8 cellular contexts compared by ENCODE assay signal in the genomic region with DNA sequence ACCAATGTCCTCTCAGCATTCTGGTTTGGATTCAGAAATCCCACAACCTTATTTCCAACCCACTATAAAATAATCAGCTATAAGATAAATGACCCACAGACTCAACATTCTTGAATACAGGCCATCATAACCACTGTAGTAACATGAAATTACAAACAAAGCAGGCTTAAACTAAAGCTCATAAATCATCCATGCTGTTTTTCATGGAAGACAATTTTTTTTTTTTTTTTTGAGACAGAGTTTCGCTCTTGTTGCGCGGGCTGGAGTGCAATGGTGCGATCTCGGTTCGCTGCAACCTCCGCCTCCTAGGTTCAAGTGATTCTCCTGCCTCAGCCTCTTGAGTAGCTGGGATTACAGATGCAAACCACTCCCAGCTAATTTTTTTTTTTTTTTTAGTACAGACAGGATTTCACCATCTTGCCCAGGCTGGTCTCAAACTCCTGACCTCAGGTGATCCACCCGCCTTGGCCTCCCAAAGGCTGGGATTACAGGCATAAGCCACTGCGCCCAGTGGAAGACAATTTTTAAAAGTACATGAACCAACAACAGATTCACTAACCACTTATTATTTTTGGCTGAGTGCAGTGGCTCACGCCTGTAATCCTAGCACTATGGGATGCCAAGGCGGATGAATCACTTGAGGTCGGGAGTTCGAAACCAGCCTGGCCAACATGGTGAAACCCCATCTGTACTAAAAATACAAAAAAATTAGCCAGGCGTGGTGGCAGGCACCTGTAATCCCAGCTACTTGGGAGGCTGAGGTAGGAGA. TPM values are rescaled to one million over a fixed set of nuclear protein-coding genes. Genes with fewer than 3 reads are reported as not detected.
A peak's percentile ranks its signal among the peaks of the same experiment; 100 is the strongest.
DNase-seq lines count a peak whose midpoint lies in the region; ATAC-seq and TF ChIP-seq lines count a peak whose summit lies in the region.
"Not testable (repeated sequence)": the region's sequence is repeated elsewhere in the genome, so short reads cannot be mapped to it uniquely, and the experiment has no call there.

No MANE protein-coding gene starts in this region.

- H3K36me3 Mint-ChIP-seq in CD4-positive, CD25-positive, alpha-beta regulatory T cell; activated CD4-positive, alpha-beta memory T cell treated with anti-CD3 and anti-CD28 coated beads for 36 hours: not testable (repeated sequence)

- not testable (repeated sequence) for H3K27me3 Mint-ChIP-seq in CD4-positive, CD25-positive, alpha-beta regulatory T cell; activated CD4-positive, alpha-beta memory T cell treated with anti-CD3 and anti-CD28 coated beads for 36 hours

- H2BK120ac ChIP-seq in trophoblast cell (ENCODE audit: insufficient read depth, low read length, poor library complexity) = not testable (repeated sequence)

- not testable (repeated sequence) for H4K8ac ChIP-seq in trophoblast cell (ENCODE audit: low read depth, low read length)

- not testable (repeated sequence) for H3K79me1 ChIP-seq in trophoblast cell (ENCODE audit: low read length)

- not testable (repeated sequence) for H3K4me3 ChIP-seq in CD4-positive, CD25-positive, alpha-beta regulatory T cell (ENCODE audit: low read depth, low read length); MG63; epithelial cell of esophagus (ENCODE audit: low read length); foreskin fibroblast (ENCODE audit: low read depth in 1 of 2, low read length in 2 of 2); trophoblast cell (ENCODE audit: low read depth, low read length)

- H3K4me3 Mint-ChIP-seq in CD4-positive, CD25-positive, alpha-beta regulatory T cell = peak overlapping the region in 3 of 4 donors; percentile 53 to 78 (median 64)
- not testable (repeated sequence) for H3K4me3 Mint-ChIP-seq in activated CD4-positive, alpha-beta memory T cell treated with anti-CD3 and anti-CD28 coated beads for 36 hours

- not testable (repeated sequence) for H3K36me3 ChIP-seq in CD4-positive, CD25-positive, alpha-beta regulatory T cell (ENCODE audit: control insufficient read depth, insufficient read depth, low read length); trophoblast cell (ENCODE audit: control insufficient read depth in 1 of 2, insufficient read depth in 2 of 2, low read length in 2 of 2)
- H3K36me3 ChIP-seq in MG63 = peaks cover 39% of the 10 kb centered on the region

- H2BK5ac ChIP-seq in trophoblast cell (ENCODE audit: low read depth, low read length, poor library complexity) = not testable (repeated sequence)

- not testable (repeated sequence) for H4K91ac ChIP-seq in trophoblast cell (ENCODE audit: low read depth, low read length)

- POLR2A ChIA-PET in activated CD4-positive, alpha-beta memory T cell treated with anti-CD3 and anti-CD28 coated beads for 36 hours (lab: Charles Lee) = interaction anchor here (2.6 kb wide), 1 partner anchor 34 kb away, joined by 7 read pairs; no protein-coding TSS in a partner anchor

- H2BK12ac ChIP-seq in trophoblast cell (ENCODE audit: low read length) = not testable (repeated sequence)

- CTCF ChIA-PET in activated CD4-positive, alpha-beta memory T cell treated with anti-CD3 and anti-CD28 coated beads for 36 hours (lab: Charles Lee) = not testable (repeated sequence)

- intact Hi-C loops in activated CD4-positive, alpha-beta memory T cell treated with anti-CD3 and anti-CD28 coated beads for 36 hours (cut with micrococcal nuclease) = not testable (repeated sequence)

- H3K4me1 ChIP-seq in CD4-positive, CD25-positive, alpha-beta regulatory T cell (ENCODE audit: control insufficient read depth, insufficient read depth, low read length, poor library complexity, severe bottlenecking) = peaks cover 59% of the 10 kb centered on the region
- H3K4me1 ChIP-seq in trophoblast cell (ENCODE audit: control insufficient read depth in 1 of 2, insufficient read depth in 2 of 2, low read length in 2 of 2) = not testable (repeated sequence)

- not testable (repeated sequence) for H3K23ac ChIP-seq in trophoblast cell (ENCODE audit: low read length)

- H3K4ac ChIP-seq in trophoblast cell (ENCODE audit: low read depth, low read length) = peak overlapping the region; percentile 93

- not testable (repeated sequence) for H3K27me3 ChIP-seq in CD4-positive, CD25-positive, alpha-beta regulatory T cell (ENCODE audit: control insufficient read depth, insufficient read depth, low read length); MG63; trophoblast cell (ENCODE audit: insufficient read depth, low read length)

- H3K4me2 ChIP-seq in trophoblast cell (ENCODE audit: low read length) = not testable (repeated sequence)

- no CpG with 5 or more reads among the region's 14 CpGs for WGBS in trophoblast cell (ENCODE audit: extremely low coverage, insufficient coverage, insufficient read length)

- H3K27ac ChIP-seq in CD4-positive, CD25-positive, alpha-beta regulatory T cell (ENCODE audit: insufficient read depth, low read length, poor library complexity, severe bottlenecking); trophoblast cell (ENCODE audit: low read depth, low read length): not testable (repeated sequence)

- peaks cover 41 to 79% (median 58%) of the 10 kb centered on the region in 4 donors for H3K4me1 Mint-ChIP-seq in CD4-positive, CD25-positive, alpha-beta regulatory T cell
- H3K4me1 Mint-ChIP-seq in activated CD4-positive, alpha-beta memory T cell treated with anti-CD3 and anti-CD28 coated beads for 36 hours (ENCODE audit: low read depth) = peaks cover 50% of the 10 kb centered on the region

- not testable (repeated sequence) for H3K14ac ChIP-seq in trophoblast cell (ENCODE audit: low read length)

- not testable (repeated sequence) for H3K9me3 ChIP-seq in CD4-positive, CD25-positive, alpha-beta regulatory T cell (ENCODE audit: control insufficient read depth in 2 of 2, low read length in 2 of 2); trophoblast cell (ENCODE audit: insufficient read depth, low read depth, low read length)
- peaks cover 18% of the 10 kb centered on the region for H3K9me3 ChIP-seq in MG63

- H3K27ac Mint-ChIP-seq in CD4-positive, CD25-positive, alpha-beta regulatory T cell = peak overlapping the region in 1 of 3 donors; percentile 75
- H3K27ac Mint-ChIP-seq in activated CD4-positive, alpha-beta memory T cell treated with anti-CD3 and anti-CD28 coated beads for 36 hours = peak overlapping the region; percentile 57

- not testable (repeated sequence) for ATAC-seq in CD4-positive, CD25-positive, alpha-beta regulatory T cell (ENCODE audit: low read depth in 2 of 2)

- not testable (repeated sequence) for H4K12ac ChIP-seq in trophoblast cell (ENCODE audit: low read depth, low read length)

- H2AFZ ChIP-seq in trophoblast cell (ENCODE audit: insufficient read depth, low read length, poor library complexity) = not testable (repeated sequence)

- not testable (repeated sequence) for H3K9me3 Mint-ChIP-seq in CD4-positive, CD25-positive, alpha-beta regulatory T cell; activated CD4-positive, alpha-beta memory T cell treated with anti-CD3 and anti-CD28 coated beads for 36 hours

- DNase-seq in CD4-positive, CD25-positive, alpha-beta regulatory T cell; activated CD4-positive, alpha-beta memory T cell treated with anti-CD3 and anti-CD28 coated beads for 36 hours; trophoblast cell: not testable (repeated sequence)
- peak; percentile 28 for DNase-seq in H4 (ENCODE audit: low spot score)
- peak; percentile 80 for DNase-seq in MG63
- peak; percentile 25 for DNase-seq in astrocyte of the hippocampus (ENCODE audit: low read depth, low spot score)
- DNase-seq in epithelial cell of esophagus (ENCODE audit: low read depth) = peak; percentile 14
- peak; percentile 51 to 70 for DNase-seq in foreskin fibroblast

- H3K9ac ChIP-seq in trophoblast cell (ENCODE audit: low read length) = not testable (repeated sequence)

- H2AK5ac ChIP-seq in trophoblast cell (ENCODE audit: low read length) = not testable (repeated sequence)

- H3K18ac ChIP-seq in trophoblast cell (ENCODE audit: low read length) = not testable (repeated sequence)

- not testable (repeated sequence) for TF ChIP-seq CTCF in epithelial cell of esophagus (IDR thresholded peaks at IDR 0.05; ENCODE audit: insufficient read depth, low read depth, low read length, missing control alignments); foreskin fibroblast (IDR thresholded peaks at IDR 0.05; ENCODE audit: low read depth, low read length)

- H3K79me2 ChIP-seq in trophoblast cell (ENCODE audit: control insufficient read depth, insufficient read depth, low read length, poor library complexity) = peaks cover 38% of the 10 kb centered on the region

RNA-seq across cellular contexts. Expression of a gene that starts 14.4 kb away (rescaled TPM):
- total RNA-seq in CD4-positive, CD25-positive, alpha-beta regulatory T cell = 223 TPM
- polyA plus RNA-seq in CD4-positive, CD25-positive, alpha-beta regulatory T cell = 100 to 1,000 TPM; 221 to 276 (median 243) TPM
- 179 and 250 TPM in 2 replicates for total RNA-seq in H4 (2014; rRNA removed; shearing (Covaris generic))
- 435 and 554 TPM in 2 replicates for total RNA-seq in MG63 (2014; rRNA removed; shearing (Covaris generic); ENCODE audit: low replicate concordance)
- total RNA-seq in activated CD4-positive, alpha-beta memory T cell treated with anti-CD3 and anti-CD28 coated beads for 36 hours = 100 to 1,000 TPM; 144 to 164 TPM
- polyA plus RNA-seq in trophoblast cell (2013) = 60.9 and 63.0 TPM in 2 replicates

RNA-seq across cellular contexts. Expression of a gene that starts 34.7 kb away (rescaled TPM):
- 310 TPM for total RNA-seq in CD4-positive, CD25-positive, alpha-beta regulatory T cell
- 1,000 to 10,000 TPM; 1,181 to 1,272 (median 1,236) TPM for polyA plus RNA-seq in CD4-positive, CD25-positive, alpha-beta regulatory T cell
- 886 and 1,193 TPM in 2 replicates for total RNA-seq in H4 (2014; rRNA removed; shearing (Covaris generic))
- 939 and 1,191 TPM in 2 replicates for total RNA-seq in MG63 (2014; rRNA removed; shearing (Covaris generic); ENCODE audit: low replicate concordance)
- 100 to 1,000 TPM; 284 to 286 TPM for total RNA-seq in activated CD4-positive, alpha-beta memory T cell treated with anti-CD3 and anti-CD28 coated beads for 36 hours
- 589 and 590 TPM in 2 replicates for polyA plus RNA-seq in trophoblast cell (2013)
